In genomic region chr10:44032216-44032615, GRCh38 we compare ENCODE assay signal across 1 cellular context.
TF ChIP-seq lines count a peak whose summit lies in the region.

No MANE protein-coding gene starts in this region.

TF ChIP-seq in IMR-90, 13 proteins besides CTCF, POLR2A, EP300 and RAD21:
- no peak for TF ChIP-seq RFX5 (IDR thresholded peaks at IDR 0.05; ENCODE audit: low read depth, low read length)
- peak; percentile 74 for TF ChIP-seq CEBPB (IDR thresholded peaks at IDR 0.05; ENCODE audit: low read depth, low read length)
